Comparison of ENCODE assay signal across 19 cellular contexts in the genomic region with DNA sequence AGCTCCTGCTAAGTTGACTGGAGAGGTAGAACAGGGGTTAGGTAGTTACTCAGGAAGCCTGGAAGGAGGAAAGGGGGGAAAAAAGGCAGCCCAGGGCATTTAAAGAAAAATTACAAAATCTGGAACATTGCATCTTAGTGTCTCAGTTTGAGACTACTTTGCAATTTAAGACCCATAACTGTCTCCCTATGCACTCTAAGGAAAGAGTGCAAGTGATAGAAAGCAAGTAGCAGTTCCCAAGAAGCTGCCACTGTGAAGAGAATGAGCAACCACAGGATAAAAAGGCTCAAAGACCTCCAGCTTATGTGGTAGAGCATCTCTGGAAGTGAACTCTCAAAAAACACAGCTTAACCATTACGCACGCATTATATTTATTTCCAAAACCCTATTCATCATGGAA.
A peak's percentile ranks its signal among the peaks of the same experiment; 100 is the strongest.
DNase-seq lines count a peak whose midpoint lies in the region; ATAC-seq and TF ChIP-seq lines count a peak whose summit lies in the region.
"Had no signal": no experiment of that assay in that cellular context is flagged by ENCODE, and none has a peak within 500 bp of the region (broad histone marks: within the 10 kb centered on the region; RNA-seq: fewer than 3 reads in every experiment).

No MANE protein-coding gene starts in this region.

- CTCF ChIA-PET in activated CD4-positive, alpha-beta T cell treated with anti-CD3 and anti-CD28 coated beads, Interleukin-2, amount 10 ng/mL, durations not matched to agents 7 days and 5 days (lab: Charles Lee) = no interaction called here

- H3K36me3 ChIP-seq in neuron (ENCODE audit: insufficient read depth, low read length) = no peaks in the 10 kb centered on the region
- H3K36me3 ChIP-seq: neural progenitor cell had no signal

- H3K4me3 ChIP-seq in HFF-Myc (replicated peaks; ENCODE audit: low read depth, low read length) (peak overlapping the region; percentile 35), neuron (ENCODE audit: low read length) (no peak overlapping the region)
- H3K4me3 ChIP-seq: A549, neural progenitor cell had no signal

- H3K27me3 ChIP-seq in neuron (ENCODE audit: insufficient read depth, low read length) = no peaks in the 10 kb centered on the region
- H3K27me3 ChIP-seq: neural progenitor cell had no signal

- no peaks in the 10 kb centered on the region for H3K4me1 ChIP-seq in neuron (ENCODE audit: insufficient read depth, low read length)
- H3K4me1 ChIP-seq: A549, neural progenitor cell had no signal

- H3K4me1 Mint-ChIP-seq in activated CD4-positive, alpha-beta T cell treated with anti-CD3 and anti-CD28 coated beads, Interleukin-2, amount 10 ng/mL, durations not matched to agents 7 days and 5 days = no peaks in the 10 kb centered on the region
- no peaks in the 10 kb centered on the region for H3K4me1 Mint-ChIP-seq in activated T-helper 1 cell treated with anti-CD3 and anti-CD28 coated beads, Interleukin-12 subunit alpha, Interleukin-12 subunit beta, Interleukin-2, Interleukin-4 antibody, amounts not matched to agents 30 ng/mL and 10 ng/mL and 1 ng/mL, durations not matched to agents 14 hours and 24 hours and 36 hours (ENCODE audit: low read depth)
- H3K4me1 Mint-ChIP-seq: neural progenitor cell had no signal

- POLR2A ChIA-PET in activated CD4-positive, alpha-beta T cell treated with anti-CD3 and anti-CD28 coated beads, Interleukin-2, amount 10 ng/mL, durations not matched to agents 7 days and 5 days (lab: Charles Lee) = no interaction called here

- no peaks in the 10 kb centered on the region for H3K9me3 ChIP-seq in neuron (ENCODE audit: low read length)
- H3K9me3 ChIP-seq: A549 had no signal

- H2AFZ ChIP-seq in neuron (ENCODE audit: low read depth, low read length) = peak overlapping the region; percentile 55

- intact Hi-C loops in activated T-helper 1 cell treated with anti-CD3 and anti-CD28 coated beads, Interleukin-12 subunit alpha, Interleukin-12 subunit beta, Interleukin-2, Interleukin-4 antibody, amounts not matched to agents 30 ng/mL and 10 ng/mL and 1 ng/mL, durations not matched to agents 14 hours and 24 hours and 36 hours (cut with micrococcal nuclease) = no loop called here

- no peak for ATAC-seq in HG02588 (IDR thresholded peaks at IDR 0.05; ENCODE audit: unreplicated experiment)

- no peak for TF ChIP-seq CTCF in HFF-Myc (IDR thresholded peaks at IDR 0.05; ENCODE audit: low read depth, low read length, missing control alignments)

- peak overlapping the region; percentile 59 for H3K4me3 Mint-ChIP-seq in activated CD4-positive, alpha-beta T cell treated with anti-CD3 and anti-CD28 coated beads, Interleukin-2, amount 10 ng/mL, durations not matched to agents 7 days and 5 days
- peak overlapping the region; percentile 49 for H3K4me3 Mint-ChIP-seq in activated T-helper 1 cell treated with anti-CD3 and anti-CD28 coated beads, Interleukin-12 subunit alpha, Interleukin-12 subunit beta, Interleukin-2, Interleukin-4 antibody, amounts not matched to agents 30 ng/mL and 10 ng/mL and 1 ng/mL, durations not matched to agents 14 hours and 24 hours and 36 hours
- H3K4me3 Mint-ChIP-seq: neural progenitor cell had no signal

- no peaks in the 10 kb centered on the region for H3K9me3 Mint-ChIP-seq in activated CD4-positive, alpha-beta T cell treated with anti-CD3 and anti-CD28 coated beads, Interleukin-2, amount 10 ng/mL, durations not matched to agents 7 days and 5 days
- no peaks in the 10 kb centered on the region for H3K9me3 Mint-ChIP-seq in activated T-helper 1 cell treated with anti-CD3 and anti-CD28 coated beads, Interleukin-12 subunit alpha, Interleukin-12 subunit beta, Interleukin-2, Interleukin-4 antibody, amounts not matched to agents 30 ng/mL and 10 ng/mL and 1 ng/mL, durations not matched to agents 14 hours and 24 hours and 36 hours

- no peak overlapping the region for H3K27ac Mint-ChIP-seq in activated CD4-positive, alpha-beta T cell treated with anti-CD3 and anti-CD28 coated beads, Interleukin-2, amount 10 ng/mL, durations not matched to agents 7 days and 5 days
- no peak overlapping the region for H3K27ac Mint-ChIP-seq in activated T-helper 1 cell treated with anti-CD3 and anti-CD28 coated beads, Interleukin-12 subunit alpha, Interleukin-12 subunit beta, Interleukin-2, Interleukin-4 antibody, amounts not matched to agents 30 ng/mL and 10 ng/mL and 1 ng/mL, durations not matched to agents 14 hours and 24 hours and 36 hours
- H3K27ac Mint-ChIP-seq: neural progenitor cell; T-helper 1 cell treated with Interleukin-12 subunit alpha and Interleukin-12 subunit beta and Interleukin-4 antibody, amounts not matched to agents 30 μg/mL and 1 μg/mL, for 36 hours had no signal

- no peak for DNase-seq in activated CD4-positive, alpha-beta T cell treated with anti-CD3 and anti-CD28 coated beads, Interleukin-2, amount 10 ng/mL, durations not matched to agents 7 days and 5 days
- DNase-seq in activated CD4-positive, alpha-beta T cell treated with anti-CD3 and anti-CD28 coated beads, Interleukin-2, amount 50 U/mL, for 48 hours = no peak
- DNase-seq in HFF-Myc (ENCODE audit: extremely low read depth, low read depth) (no peak), GM03348 (ENCODE audit: low spot score) (no peak)
- DNase-seq in activated T-helper 1 cell treated with anti-CD3 and anti-CD28 coated beads, Interleukin-12 subunit alpha, Interleukin-12 subunit beta, Interleukin-2, Interleukin-4 antibody, amounts not matched to agents 30 ng/mL and 10 ng/mL and 1 ng/mL, durations not matched to agents 14 hours and 24 hours and 36 hours (ENCODE audit: low spot score) = no peak
- DNase-seq in stimulated activated CD4-positive, alpha-beta T cell treated with anti-CD3 and anti-CD28 coated beads, Interleukin-4, amount 100 ng/mL, for 24 hours = no peak
- DNase-seq: central memory CD4-positive, alpha-beta T cell; DND-41; effector memory CD4-positive, alpha-beta T cell; mesendoderm; NCI-H2081; NCI-H526; retina; SHP77 had no signal

- H3K27me3 Mint-ChIP-seq in activated CD4-positive, alpha-beta T cell treated with anti-CD3 and anti-CD28 coated beads, Interleukin-2, amount 10 ng/mL, durations not matched to agents 7 days and 5 days = no peaks in the 10 kb centered on the region
- H3K27me3 Mint-ChIP-seq in activated T-helper 1 cell treated with anti-CD3 and anti-CD28 coated beads, Interleukin-12 subunit alpha, Interleukin-12 subunit beta, Interleukin-2, Interleukin-4 antibody, amounts not matched to agents 30 ng/mL and 10 ng/mL and 1 ng/mL, durations not matched to agents 14 hours and 24 hours and 36 hours (ENCODE audit: insufficient read depth) = no peaks in the 10 kb centered on the region

- H3K36me3 Mint-ChIP-seq in activated CD4-positive, alpha-beta T cell treated with anti-CD3 and anti-CD28 coated beads, Interleukin-2, amount 10 ng/mL, durations not matched to agents 7 days and 5 days (ENCODE audit: low read depth) = no peaks in the 10 kb centered on the region
- H3K36me3 Mint-ChIP-seq in activated T-helper 1 cell treated with anti-CD3 and anti-CD28 coated beads, Interleukin-12 subunit alpha, Interleukin-12 subunit beta, Interleukin-2, Interleukin-4 antibody, amounts not matched to agents 30 ng/mL and 10 ng/mL and 1 ng/mL, durations not matched to agents 14 hours and 24 hours and 36 hours (ENCODE audit: low read depth) = no peaks in the 10 kb centered on the region
- H3K36me3 Mint-ChIP-seq: neural progenitor cell had no signal
